ENCODE assay signal across 16 cellular contexts in genomic region chr9:137138058-137138697, GRCh38. TPM values are rescaled to one million over a fixed set of nuclear protein-coding genes. Genes with fewer than 3 reads are reported as not detected.
DNase-seq lines count a peak whose midpoint lies in the region; ATAC-seq and TF ChIP-seq lines count a peak whose summit lies in the region.
"Had no signal": no experiment of that assay in that cellular context is flagged by ENCODE, and none has a peak within 500 bp of the region (broad histone marks: within the 10 kb centered on the region; RNA-seq: fewer than 3 reads in every experiment).

No MANE protein-coding gene starts in this region.

- no peak overlapping the region for H2BK15ac ChIP-seq in mesendoderm (replicated peaks; ENCODE audit: low read depth)

- no peaks in the 10 kb centered on the region for H4K20me1 ChIP-seq in HCT116 (ENCODE audit: insufficient read depth)

- no peak overlapping the region for H3K4ac ChIP-seq in mesendoderm (ENCODE audit: low read depth, low read length)

- WGBS in mesendoderm (ENCODE audit: extremely low coverage, insufficient coverage, low lambda C conversion rate), result no CpG with 5 or more reads among the region's 24 CpGs

- H3K56ac ChIP-seq in mesendoderm (ENCODE audit: low read length), result no peak overlapping the region

- H3K18ac ChIP-seq in mesendoderm (ENCODE audit: low read length), result no peak overlapping the region

- H3K4me3 ChIP-seq in HCT116 (replicated peaks in 1 of 2; ENCODE audit: low read depth in 1 of 2, low read length in 2 of 2), result no peak overlapping the region
- H3K4me3 ChIP-seq in mesendoderm (ENCODE audit: low read length), result no peak overlapping the region
- H3K4me3 ChIP-seq: body of pancreas had no signal

- H3K27ac Mint-ChIP-seq in nephron progenitor cell, result no peak overlapping the region

- DNase-seq in DMS53 (lab: John Stamatoyannopoulos, UW), result peak; percentile 55
- no peak for DNase-seq in DMS53 treated with DMSO at 0.1 percent for 48 hours (lab: John Stamatoyannopoulos, UW; ENCODE audit: unreplicated experiment)
- DNase-seq in HCT116 (ENCODE audit: low read depth, low spot score), result no peak
- DNase-seq in SK-N-DZ (ENCODE audit: low spot score), result peak; percentile 81
- DNase-seq in mesendoderm, result peak; percentile 74
- DNase-seq in Kasumi-1 (lab: John Stamatoyannopoulos, UW), result no peak
- DNase-seq in nephron progenitor cell, result no peak
- DNase-seq: activated T-cell treated with anti-CD3 and anti-CD28 coated beads for 4 hours, GF-D8, GOT3, T1000 had no signal

- no peaks in the 10 kb centered on the region for H3K79me1 ChIP-seq in mesendoderm (ENCODE audit: low read length)

- no peak overlapping the region for H4K8ac ChIP-seq in mesendoderm (ENCODE audit: low read depth, low read length)

- POLR2A ChIA-PET in HCT116 (lab: Charles Lee), result no interaction called here

- H3K27me3 ChIP-seq in HCT116 (ENCODE audit: insufficient read depth, low read length) (no peaks in the 10 kb centered on the region), mesendoderm (ENCODE audit: insufficient read depth, low read length, poor library complexity) (peaks cover 18% of the 10 kb centered on the region)

- H2AK5ac ChIP-seq in mesendoderm (ENCODE audit: low read length), result no peak overlapping the region

- H3K79me2 ChIP-seq in HCT116 (ENCODE audit: insufficient read depth, low read length) (no peaks in the 10 kb centered on the region), mesendoderm (ENCODE audit: control insufficient read depth, insufficient read depth, low read length) (no peaks in the 10 kb centered on the region)

- H3K9me2 ChIP-seq in HCT116 (ENCODE audit: insufficient read depth), result no peaks in the 10 kb centered on the region

- H3K4me3 Mint-ChIP-seq in nephron progenitor cell, result no peak overlapping the region

- TF ChIP-seq RAD21 in HCT116 (IDR thresholded peaks at IDR 0.05; ENCODE audit: low read depth), result no peak

- H3K9me3 Mint-ChIP-seq in nephron progenitor cell, result peaks cover 1% of the 10 kb centered on the region

- TF ChIP-seq CTCF in HCT116 (IDR thresholded peaks at IDR 0.05 in 2 of 3, conservative IDR thresholded peaks at IDR 0.05 in 1 of 3; ENCODE audit: borderline replicate concordance in 1 of 3, insufficient read depth in 1 of 3, low read depth in 2 of 3, low read length in 2 of 3), result no peak
- no peak for TF ChIP-seq CTCF in nephron progenitor cell (IDR thresholded peaks at IDR 0.05)

- BruUV-seq in HCT116 (replicated peaks; lab: Mats Ljungman, UMichigan), result no TSS peak

- H3K4me1 Mint-ChIP-seq in nephron progenitor cell, result no peaks in the 10 kb centered on the region

- peaks cover 12 to 18% of the 10 kb centered on the region in 2 experiments for H3K4me1 ChIP-seq in HCT116 (ENCODE audit: control insufficient read depth in 1 of 2, insufficient read depth in 2 of 2, low read length in 2 of 2)
- H3K4me1 ChIP-seq in mesendoderm (ENCODE audit: control insufficient read depth, low read depth, low read length), result no peaks in the 10 kb centered on the region

- no peaks in the 10 kb centered on the region for H3K36me3 ChIP-seq in HCT116 (ENCODE audit: control insufficient read depth in 1 of 2, insufficient read depth in 2 of 2, low read length in 2 of 2)
- H3K36me3 ChIP-seq in mesendoderm (ENCODE audit: control insufficient read depth, insufficient read depth, low read length), result no peaks in the 10 kb centered on the region

- H3K23ac ChIP-seq in mesendoderm (ENCODE audit: low read length), result no peak overlapping the region

- H2BK5ac ChIP-seq in mesendoderm (ENCODE audit: low read length), result no peak overlapping the region

- intact Hi-C loops in HCT116 (cut with micrococcal nuclease), result no loop called here

- RAD21 ChIA-PET in HCT116 (lab: Charles Lee; ENCODE audit: low non-redundant PET in 1 of 2, low total read pairs in 2 of 2, uncharacterized antibody in 2 of 2, unreplicated experiment in 2 of 2), result interaction anchor here in 1 of 2 experiments (0.6 kb wide), 1 partner anchor 43 kb away, joined by 3 read pairs; no protein-coding TSS in a partner anchor

- CTCF ChIA-PET in HCT116 (lab: Charles Lee), result no interaction called here

- no peak for TF ChIP-seq POLR2A in HCT116 (IDR thresholded peaks at IDR 0.05; ENCODE audit: borderline replicate concordance, extremely low read depth, insufficient read depth, insufficient read length)

- no peaks in the 10 kb centered on the region for H3K9me3 ChIP-seq in HCT116 (ENCODE audit: control insufficient read depth in 1 of 2, insufficient read depth in 1 of 2, low read depth in 1 of 2, low read length in 2 of 2)
- H3K9me3 ChIP-seq: body of pancreas had no signal

- H3K9ac ChIP-seq in HCT116 (ENCODE audit: low read length), result no peak overlapping the region
- H3K9ac ChIP-seq in mesendoderm (ENCODE audit: low read length), result no peak overlapping the region

- H3K36me3 Mint-ChIP-seq in nephron progenitor cell (ENCODE audit: low read depth), result no peaks in the 10 kb centered on the region

- H2AFZ ChIP-seq in HCT116 (ENCODE audit: low read depth, low read length, poor library complexity, severe bottlenecking), result no peak overlapping the region

- H3K27me3 Mint-ChIP-seq in nephron progenitor cell (ENCODE audit: low read depth, poor library complexity), result peaks cover 98% of the 10 kb centered on the region

- H3K4me2 ChIP-seq in HCT116 (ENCODE audit: low read length) (no peak overlapping the region), mesendoderm (ENCODE audit: low read length) (no peak overlapping the region)

- ATAC-seq in HCT116 (peak; percentile 54), HG03442 (IDR thresholded peaks at IDR 0.05; ENCODE audit: unreplicated experiment) (no peak)

- H4K5ac ChIP-seq in mesendoderm (ENCODE audit: low read length), result no peak overlapping the region

- no peak overlapping the region for H2BK120ac ChIP-seq in mesendoderm (ENCODE audit: low read depth, low read length)

- no peak overlapping the region for H3K27ac ChIP-seq in HCT116 (ENCODE audit: low read depth, low read length)
- H3K27ac ChIP-seq in mesendoderm (ENCODE audit: low read depth, low read length), result no peak overlapping the region
- H3K27ac ChIP-seq: body of pancreas had no signal

TF ChIP-seq in HCT116, 20 proteins besides CTCF, POLR2A, EP300 and RAD21:
- TF ChIP-seq POLR2AphosphoS5 (IDR thresholded peaks at IDR 0.05; ENCODE audit: low read depth, low read length) (no peak), CBX3 (IDR thresholded peaks at IDR 0.05; ENCODE audit: low read depth) (no peak), ZBTB33 (IDR thresholded peaks at IDR 0.05; ENCODE audit: extremely low read depth, insufficient replicate concordance, low read length) (no peak), ZFX (IDR thresholded peaks at IDR 0.05) (no peak), JUND (IDR thresholded peaks at IDR 0.05) (no peak), YY1 (IDR thresholded peaks at IDR 0.05; ENCODE audit: extremely low read depth, insufficient replicate concordance, low read depth, low read length) (no peak), ATF3 (IDR thresholded peaks at IDR 0.05) (no peak), ZNF274 (IDR thresholded peaks at IDR 0.05; ENCODE audit: low read depth, low read length) (no peak), TCF7L2 (IDR thresholded peaks at IDR 0.05; ENCODE audit: borderline replicate concordance, extremely low read depth, insufficient read depth, insufficient read length) (no peak), EGR1 (IDR thresholded peaks at IDR 0.05; ENCODE audit: low read depth) (no peak)
TF ChIP-seq in HCT116: peak in this region for 0.

RNA-seq across cellular contexts. Expression of gene GRIN1, which starts 0.8 kb away (rescaled TPM):
- 23.1 TPM for total RNA-seq in HCT116 (2021; ENCODE audit: unreplicated experiment)
- 8.6 and 12.5 TPM in 2 replicates for polyA plus RNA-seq in HCT116 (2012)
- 0.09 and 0.66 TPM in 2 replicates for polyA plus RNA-seq in SK-N-DZ (2014; cell fraction: cytosol; rRNA removed)
- 0.76 and 3.7 TPM in 2 replicates for polyA plus RNA-seq in SK-N-DZ (2014; cell fraction: nucleus; rRNA removed)
- 0.14 TPM for polyA plus RNA-seq in mesendoderm (2013, experiment 1 of 2)
- 0.08 TPM for polyA plus RNA-seq in mesendoderm (2013, experiment 2 of 2)
- total RNA-seq: A172, body of pancreas had no signal

RNA-seq across cellular contexts. Expression of gene DPP7, which starts 23.6 kb away (rescaled TPM):
- total RNA-seq in HCT116 (2021; ENCODE audit: unreplicated experiment), result 291 TPM
- polyA plus RNA-seq in HCT116 (2012), result 302 and 326 TPM in 2 replicates
- polyA plus RNA-seq in SK-N-DZ (2014; cell fraction: cytosol; rRNA removed), result 36.6 and 41.5 TPM in 2 replicates
- polyA plus RNA-seq in SK-N-DZ (2014; cell fraction: nucleus; rRNA removed), result 548 and 584 TPM in 2 replicates
- polyA plus RNA-seq in mesendoderm (2013, experiment 1 of 2), result 2.1 TPM
- 2.4 TPM for polyA plus RNA-seq in mesendoderm (2013, experiment 2 of 2)

RNA-seq across cellular contexts. Expression of gene LRRC26, which starts 31.7 kb away (rescaled TPM):
- 2.4 TPM for total RNA-seq in HCT116 (2021; ENCODE audit: unreplicated experiment)
- 2.1 and 2.9 TPM in 2 replicates for polyA plus RNA-seq in HCT116 (2012)
- 0.89 and 2.7 TPM in 2 replicates for polyA plus RNA-seq in SK-N-DZ (2014; cell fraction: cytosol; rRNA removed)
- polyA plus RNA-seq in SK-N-DZ (2014; cell fraction: nucleus; rRNA removed), result 0.16 and 1.7 TPM in 2 replicates
- polyA plus RNA-seq in mesendoderm (2013, experiment 1 of 2), result 0.08 TPM
- 0.07 TPM for polyA plus RNA-seq in mesendoderm (2013, experiment 2 of 2)
- total RNA-seq: A172, LHCN-M2 had no signal

RNA-seq across cellular contexts. Expression of gene TMEM210, which starts 33.7 kb away (rescaled TPM):
- not detected for total RNA-seq in HCT116 (2021; ENCODE audit: unreplicated experiment)
- polyA plus RNA-seq in HCT116 (2012), result not detected in 2 replicates
- not detected in 2 replicates for polyA plus RNA-seq in SK-N-DZ (2014; cell fraction: cytosol; rRNA removed)
- polyA plus RNA-seq in SK-N-DZ (2014; cell fraction: nucleus; rRNA removed), result not detected in 2 replicates
- polyA plus RNA-seq in mesendoderm (2013, experiment 1 of 2), result not detected
- not detected for polyA plus RNA-seq in mesendoderm (2013, experiment 2 of 2)
- total RNA-seq: A172, body of pancreas, LHCN-M2 had no signal
- polyA plus RNA-seq: esophagus had no signal

RNA-seq across cellular contexts. Expression of gene ANAPC2, which starts 50.2 kb away (rescaled TPM):
- total RNA-seq in HCT116 (2021; ENCODE audit: unreplicated experiment), result 75.5 TPM
- 54.9 and 61.4 TPM in 2 replicates for polyA plus RNA-seq in HCT116 (2012)
- 24.6 and 28.9 TPM in 2 replicates for polyA plus RNA-seq in SK-N-DZ (2014; cell fraction: cytosol; rRNA removed)
- 136 and 192 TPM in 2 replicates for polyA plus RNA-seq in SK-N-DZ (2014; cell fraction: nucleus; rRNA removed)
- polyA plus RNA-seq in mesendoderm (2013, experiment 1 of 2), result 14.5 TPM
- 14.9 TPM for polyA plus RNA-seq in mesendoderm (2013, experiment 2 of 2)

Comparison
In these comparisons a context has a peak if more than half of its experiments do, and no peak if none do; other contexts are left out.
1. DNase-seq: peak in DMS53 (single experiment), SK-N-DZ (single experiment) and mesendoderm (single experiment); none in DMS53 treated with DMSO at 0.1 percent for 48 hours (single experiment), HCT116 (single experiment), Kasumi-1 (0 of 2) and nephron progenitor cell (single experiment).